1 cellular context compared by ENCODE assay signal in genomic region chr1:156767101-156767878, GRCh38.
A peak's percentile ranks its signal among the peaks of the same experiment; 100 is the strongest.
TF ChIP-seq lines count a peak whose summit lies in the region.

PRCC (plus strand) TSS chr1:156767535; CDS start chr1:156767772, 237 bp downstream.

TF ChIP-seq in WTC11, 78 proteins besides CTCF, POLR2A, EP300 and RAD21 (continued from another document):
- TF ChIP-seq ZNF219 (CRISPR knock-in tag; IDR thresholded peaks at IDR 0.05; ENCODE audit: borderline replicate concordance) (peak; percentile 35; the same call in 1 of the 2 replicates), FOXP1 (CRISPR knock-in tag; IDR thresholded peaks at IDR 0.05; ENCODE audit: borderline replicate concordance) (peak; percentile 81; the same call in 1 of the 2 replicates)
